ENCODE assay signal across 1 cellular context in the genomic region with DNA sequence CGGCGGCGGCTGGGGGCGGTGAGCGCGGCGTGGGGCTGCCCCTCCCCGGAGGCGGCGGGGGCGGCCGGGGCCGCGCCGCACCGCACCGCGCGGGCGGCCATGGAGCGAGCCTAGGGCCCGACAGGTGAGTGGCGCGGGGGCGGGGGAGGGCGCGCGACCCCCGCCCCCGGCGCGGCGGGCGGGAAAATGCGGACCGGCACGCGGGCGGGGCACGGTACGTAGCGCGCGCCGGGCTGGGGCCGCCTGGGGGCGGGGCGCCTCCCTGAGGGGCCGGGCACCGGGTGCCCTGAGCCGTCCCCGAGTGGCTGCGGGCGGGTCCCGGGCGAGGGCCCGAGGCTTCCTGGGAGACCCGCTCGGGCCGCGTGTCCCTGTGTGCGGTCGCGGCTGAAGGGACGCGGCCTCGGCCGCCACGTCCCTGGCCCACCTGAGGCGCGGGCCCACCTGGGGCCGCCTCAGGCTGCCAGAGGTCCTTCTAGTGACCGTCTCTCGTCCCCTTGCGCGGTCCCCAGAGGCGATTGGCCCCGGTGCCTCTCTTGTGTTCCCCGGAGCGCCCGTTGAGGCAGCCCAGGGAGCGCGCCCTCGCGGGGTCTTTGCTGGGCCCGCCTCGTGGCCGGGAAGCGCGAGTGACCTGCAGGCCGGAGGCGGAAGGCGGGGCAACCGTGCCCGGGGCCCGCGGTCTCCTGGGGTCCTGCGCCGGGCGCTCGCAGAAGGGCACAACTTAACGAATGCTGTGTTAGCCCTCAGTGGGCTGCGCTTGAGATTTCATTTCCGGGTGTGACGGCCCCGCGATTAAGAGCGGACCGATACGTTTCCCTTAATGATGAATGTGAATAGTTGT.
A peak's percentile ranks its signal among the peaks of the same experiment; 100 is the strongest.
TF ChIP-seq lines count a peak whose summit lies in the region.

No MANE protein-coding gene starts in this region.

TF ChIP-seq in SK-N-SH, 30 proteins besides CTCF, POLR2A, EP300 and RAD21 (continued from another document):
- TF ChIP-seq, protein P1, sequence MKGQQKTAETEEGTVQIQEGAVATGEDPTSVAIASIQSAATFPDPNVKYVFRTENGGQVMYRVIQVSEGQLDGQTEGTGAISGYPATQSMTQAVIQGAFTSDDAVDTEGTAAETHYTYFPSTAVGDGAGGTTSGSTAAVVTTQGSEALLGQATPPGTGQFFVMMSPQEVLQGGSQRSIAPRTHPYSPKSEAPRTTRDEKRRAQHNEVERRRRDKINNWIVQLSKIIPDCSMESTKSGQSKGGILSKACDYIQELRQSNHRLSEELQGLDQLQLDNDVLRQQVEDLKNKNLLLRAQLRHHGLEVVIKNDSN (IDR thresholded peaks at IDR 0.05; ENCODE audit: borderline replicate concordance, low read depth), result no peak
- TF ChIP-seq GABPA (IDR thresholded peaks at IDR 0.05; ENCODE audit: low read depth) (no peak), RXRA (IDR thresholded peaks at IDR 0.05; ENCODE audit: borderline replicate concordance, low read depth) (no peak), SIN3A (IDR thresholded peaks at IDR 0.05; ENCODE audit: borderline replicate concordance, low read depth, low read length) (no peak), FOXJ3 (CRISPR knock-in tag; IDR thresholded peaks at IDR 0.05) (0 out of 2 replicates have a peak, but pooled peaks have one; percentile 26), YY1 (IDR thresholded peaks at IDR 0.05; ENCODE audit: low read depth) (no peak), FOSL2 (IDR thresholded peaks at IDR 0.05; ENCODE audit: borderline replicate concordance, low read depth) (no peak), TAF1 (IDR thresholded peaks at IDR 0.05; ENCODE audit: borderline replicate concordance, low read depth, low read length) (peak; percentile 40; the same call in 1 of the 2 replicates), POLR2AphosphoS5 (IDR thresholded peaks at IDR 0.05; ENCODE audit: low read depth, low read length) (no peak; the same call in none of the 2 replicates), TEAD4 (IDR thresholded peaks at IDR 0.05; ENCODE audit: borderline replicate concordance, insufficient read depth) (no peak), CHD2 (IDR thresholded peaks at IDR 0.05; ENCODE audit: low read length, partially characterized antibody) (peak; percentile 4), TCF12 (IDR thresholded peaks at IDR 0.05) (no peak), MEF2A (IDR thresholded peaks at IDR 0.05; ENCODE audit: borderline replicate concordance, low read depth) (no peak), JUND (IDR thresholded peaks at IDR 0.05) (no peak), RFX5 (IDR thresholded peaks at IDR 0.05; ENCODE audit: low read length) (no peak), RCOR1 (IDR thresholded peaks at IDR 0.05; ENCODE audit: low read length) (no peak), ELF1 (IDR thresholded peaks at IDR 0.05) (peak; percentile 71), NRF1 (IDR thresholded peaks at IDR 0.05; ENCODE audit: low read depth, low read length) (no peak), MXI1 (IDR thresholded peaks at IDR 0.05; ENCODE audit: low read depth, low read length) (peak; percentile 73), SMC3 (IDR thresholded peaks at IDR 0.05; ENCODE audit: low read depth, low read length) (no peak), FOXM1 (IDR thresholded peaks at IDR 0.05; ENCODE audit: low read depth) (no peak), EZH2phosphoT487 (IDR thresholded peaks at IDR 0.05; ENCODE audit: borderline replicate concordance, low read depth) (no peak), GATA2 (CRISPR knock-in tag; IDR thresholded peaks at IDR 0.05) (no peak; the same call in 1 of the 2 replicates), NFIC (IDR thresholded peaks at IDR 0.05; ENCODE audit: borderline replicate concordance) (no peak)
- TF ChIP-seq, protein P2, sequence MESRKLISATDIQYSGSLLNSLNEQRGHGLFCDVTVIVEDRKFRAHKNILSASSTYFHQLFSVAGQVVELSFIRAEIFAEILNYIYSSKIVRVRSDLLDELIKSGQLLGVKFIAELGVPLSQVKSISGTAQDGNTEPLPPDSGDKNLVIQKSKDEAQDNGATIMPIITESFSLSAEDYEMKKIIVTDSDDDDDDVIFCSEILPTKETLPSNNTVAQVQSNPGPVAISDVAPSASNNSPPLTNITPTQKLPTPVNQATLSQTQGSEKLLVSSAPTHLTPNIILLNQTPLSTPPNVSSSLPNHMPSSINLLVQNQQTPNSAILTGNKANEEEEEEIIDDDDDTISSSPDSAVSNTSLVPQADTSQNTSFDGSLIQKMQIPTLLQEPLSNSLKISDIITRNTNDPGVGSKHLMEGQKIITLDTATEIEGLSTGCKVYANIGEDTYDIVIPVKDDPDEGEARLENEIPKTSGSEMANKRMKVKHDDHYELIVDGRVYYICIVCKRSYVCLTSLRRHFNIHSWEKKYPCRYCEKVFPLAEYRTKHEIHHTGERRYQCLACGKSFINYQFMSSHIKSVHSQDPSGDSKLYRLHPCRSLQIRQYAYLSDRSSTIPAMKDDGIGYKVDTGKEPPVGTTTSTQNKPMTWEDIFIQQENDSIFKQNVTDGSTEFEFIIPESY (IDR thresholded peaks at IDR 0.05; ENCODE audit: borderline replicate concordance, low read depth), result no peak
- TF ChIP-seq, protein P3, sequence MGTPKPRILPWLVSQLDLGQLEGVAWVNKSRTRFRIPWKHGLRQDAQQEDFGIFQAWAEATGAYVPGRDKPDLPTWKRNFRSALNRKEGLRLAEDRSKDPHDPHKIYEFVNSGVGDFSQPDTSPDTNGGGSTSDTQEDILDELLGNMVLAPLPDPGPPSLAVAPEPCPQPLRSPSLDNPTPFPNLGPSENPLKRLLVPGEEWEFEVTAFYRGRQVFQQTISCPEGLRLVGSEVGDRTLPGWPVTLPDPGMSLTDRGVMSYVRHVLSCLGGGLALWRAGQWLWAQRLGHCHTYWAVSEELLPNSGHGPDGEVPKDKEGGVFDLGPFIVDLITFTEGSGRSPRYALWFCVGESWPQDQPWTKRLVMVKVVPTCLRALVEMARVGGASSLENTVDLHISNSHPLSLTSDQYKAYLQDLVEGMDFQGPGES (IDR thresholded peaks at IDR 0.05; ENCODE audit: low read depth, low read length), result no peak
- TF ChIP-seq, protein P4, sequence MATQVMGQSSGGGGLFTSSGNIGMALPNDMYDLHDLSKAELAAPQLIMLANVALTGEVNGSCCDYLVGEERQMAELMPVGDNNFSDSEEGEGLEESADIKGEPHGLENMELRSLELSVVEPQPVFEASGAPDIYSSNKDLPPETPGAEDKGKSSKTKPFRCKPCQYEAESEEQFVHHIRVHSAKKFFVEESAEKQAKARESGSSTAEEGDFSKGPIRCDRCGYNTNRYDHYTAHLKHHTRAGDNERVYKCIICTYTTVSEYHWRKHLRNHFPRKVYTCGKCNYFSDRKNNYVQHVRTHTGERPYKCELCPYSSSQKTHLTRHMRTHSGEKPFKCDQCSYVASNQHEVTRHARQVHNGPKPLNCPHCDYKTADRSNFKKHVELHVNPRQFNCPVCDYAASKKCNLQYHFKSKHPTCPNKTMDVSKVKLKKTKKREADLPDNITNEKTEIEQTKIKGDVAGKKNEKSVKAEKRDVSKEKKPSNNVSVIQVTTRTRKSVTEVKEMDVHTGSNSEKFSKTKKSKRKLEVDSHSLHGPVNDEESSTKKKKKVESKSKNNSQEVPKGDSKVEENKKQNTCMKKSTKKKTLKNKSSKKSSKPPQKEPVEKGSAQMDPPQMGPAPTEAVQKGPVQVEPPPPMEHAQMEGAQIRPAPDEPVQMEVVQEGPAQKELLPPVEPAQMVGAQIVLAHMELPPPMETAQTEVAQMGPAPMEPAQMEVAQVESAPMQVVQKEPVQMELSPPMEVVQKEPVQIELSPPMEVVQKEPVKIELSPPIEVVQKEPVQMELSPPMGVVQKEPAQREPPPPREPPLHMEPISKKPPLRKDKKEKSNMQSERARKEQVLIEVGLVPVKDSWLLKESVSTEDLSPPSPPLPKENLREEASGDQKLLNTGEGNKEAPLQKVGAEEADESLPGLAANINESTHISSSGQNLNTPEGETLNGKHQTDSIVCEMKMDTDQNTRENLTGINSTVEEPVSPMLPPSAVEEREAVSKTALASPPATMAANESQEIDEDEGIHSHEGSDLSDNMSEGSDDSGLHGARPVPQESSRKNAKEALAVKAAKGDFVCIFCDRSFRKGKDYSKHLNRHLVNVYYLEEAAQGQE (IDR thresholded peaks at IDR 0.05; ENCODE audit: low read depth, low read length), result no peak
- TF ChIP-seq, protein P5, sequence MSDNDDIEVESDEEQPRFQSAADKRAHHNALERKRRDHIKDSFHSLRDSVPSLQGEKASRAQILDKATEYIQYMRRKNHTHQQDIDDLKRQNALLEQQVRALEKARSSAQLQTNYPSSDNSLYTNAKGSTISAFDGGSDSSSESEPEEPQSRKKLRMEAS (IDR thresholded peaks at IDR 0.05; ENCODE audit: low read depth), result peak; percentile 87
- TF ChIP-seq, protein P6, sequence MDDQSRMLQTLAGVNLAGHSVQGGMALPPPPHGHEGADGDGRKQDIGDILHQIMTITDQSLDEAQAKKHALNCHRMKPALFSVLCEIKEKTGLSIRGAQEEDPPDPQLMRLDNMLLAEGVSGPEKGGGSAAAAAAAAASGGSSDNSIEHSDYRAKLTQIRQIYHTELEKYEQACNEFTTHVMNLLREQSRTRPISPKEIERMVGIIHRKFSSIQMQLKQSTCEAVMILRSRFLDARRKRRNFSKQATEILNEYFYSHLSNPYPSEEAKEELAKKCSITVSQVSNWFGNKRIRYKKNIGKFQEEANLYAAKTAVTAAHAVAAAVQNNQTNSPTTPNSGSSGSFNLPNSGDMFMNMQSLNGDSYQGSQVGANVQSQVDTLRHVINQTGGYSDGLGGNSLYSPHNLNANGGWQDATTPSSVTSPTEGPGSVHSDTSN (IDR thresholded peaks at IDR 0.05), result no peak
